ENCODE assay signal across 1 cellular context in the genomic region with DNA sequence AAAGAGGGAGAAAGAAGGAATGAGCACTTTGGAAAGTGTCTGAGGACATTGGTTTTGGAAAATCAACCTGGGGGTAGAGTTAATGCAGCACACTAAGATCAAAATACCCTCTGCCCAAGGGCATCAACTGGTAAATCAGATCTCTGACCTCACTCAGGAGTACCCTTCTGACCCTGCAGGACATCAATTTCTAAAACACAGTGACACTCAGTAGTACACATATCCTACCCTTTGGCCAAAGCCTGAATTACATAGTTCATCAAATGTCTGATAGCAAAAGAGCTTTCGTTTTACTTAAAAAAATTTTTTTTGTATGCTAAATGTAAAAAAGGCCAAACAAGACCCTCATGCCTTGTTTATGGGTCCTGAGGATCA.
TF ChIP-seq lines count a peak whose summit lies in the region.

No MANE protein-coding gene starts in this region.

TF ChIP-seq in SK-N-SH treated with all-trans-retinoic acid at 6 μM for 48 hours, 23 proteins besides CTCF, POLR2A, EP300 and RAD21:
- TF ChIP-seq ZC3H10 (CRISPR knock-in tag; IDR thresholded peaks at IDR 0.05) (no peak), GLIS3 (CRISPR knock-in tag; IDR thresholded peaks at IDR 0.05) (no peak), SNAI2 (CRISPR knock-in tag; IDR thresholded peaks at IDR 0.05) (no peak), ZNF565 (CRISPR knock-in tag; conservative IDR thresholded peaks at IDR 0.05; ENCODE audit: low read depth) (no peak), ZNF70 (CRISPR knock-in tag; IDR thresholded peaks at IDR 0.05) (no peak), TOX (CRISPR knock-in tag; IDR thresholded peaks at IDR 0.05; ENCODE audit: borderline replicate concordance) (no peak), ZFP3 (CRISPR knock-in tag; IDR thresholded peaks at IDR 0.05) (no peak), ESRRG (CRISPR knock-in tag; IDR thresholded peaks at IDR 0.05) (no peak), ISL1 (CRISPR knock-in tag; IDR thresholded peaks at IDR 0.05) (no peak), RARB (CRISPR knock-in tag; IDR thresholded peaks at IDR 0.05) (no peak), ARNTL (CRISPR knock-in tag; IDR thresholded peaks at IDR 0.05; ENCODE audit: borderline replicate concordance, low read depth) (no peak), PPARA (CRISPR knock-in tag; IDR thresholded peaks at IDR 0.05; ENCODE audit: borderline replicate concordance) (no peak), BACH2 (CRISPR knock-in tag; IDR thresholded peaks at IDR 0.05; ENCODE audit: borderline replicate concordance) (no peak), TCF4 (CRISPR knock-in tag; IDR thresholded peaks at IDR 0.05; ENCODE audit: borderline replicate concordance) (no peak)
- TF ChIP-seq, protein P1, sequence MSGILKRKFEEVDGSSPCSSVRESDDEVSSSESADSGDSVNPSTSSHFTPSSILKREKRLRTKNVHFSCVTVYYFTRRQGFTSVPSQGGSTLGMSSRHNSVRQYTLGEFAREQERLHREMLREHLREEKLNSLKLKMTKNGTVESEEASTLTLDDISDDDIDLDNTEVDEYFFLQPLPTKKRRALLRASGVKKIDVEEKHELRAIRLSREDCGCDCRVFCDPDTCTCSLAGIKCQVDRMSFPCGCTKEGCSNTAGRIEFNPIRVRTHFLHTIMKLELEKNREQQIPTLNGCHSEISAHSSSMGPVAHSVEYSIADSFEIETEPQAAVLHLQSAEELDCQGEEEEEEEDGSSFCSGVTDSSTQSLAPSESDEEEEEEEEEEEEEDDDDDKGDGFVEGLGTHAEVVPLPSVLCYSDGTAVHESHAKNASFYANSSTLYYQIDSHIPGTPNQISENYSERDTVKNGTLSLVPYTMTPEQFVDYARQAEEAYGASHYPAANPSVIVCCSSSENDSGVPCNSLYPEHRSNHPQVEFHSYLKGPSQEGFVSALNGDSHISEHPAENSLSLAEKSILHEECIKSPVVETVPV (CRISPR knock-in tag; IDR thresholded peaks at IDR 0.05) = no peak
- TF ChIP-seq, protein P2, sequence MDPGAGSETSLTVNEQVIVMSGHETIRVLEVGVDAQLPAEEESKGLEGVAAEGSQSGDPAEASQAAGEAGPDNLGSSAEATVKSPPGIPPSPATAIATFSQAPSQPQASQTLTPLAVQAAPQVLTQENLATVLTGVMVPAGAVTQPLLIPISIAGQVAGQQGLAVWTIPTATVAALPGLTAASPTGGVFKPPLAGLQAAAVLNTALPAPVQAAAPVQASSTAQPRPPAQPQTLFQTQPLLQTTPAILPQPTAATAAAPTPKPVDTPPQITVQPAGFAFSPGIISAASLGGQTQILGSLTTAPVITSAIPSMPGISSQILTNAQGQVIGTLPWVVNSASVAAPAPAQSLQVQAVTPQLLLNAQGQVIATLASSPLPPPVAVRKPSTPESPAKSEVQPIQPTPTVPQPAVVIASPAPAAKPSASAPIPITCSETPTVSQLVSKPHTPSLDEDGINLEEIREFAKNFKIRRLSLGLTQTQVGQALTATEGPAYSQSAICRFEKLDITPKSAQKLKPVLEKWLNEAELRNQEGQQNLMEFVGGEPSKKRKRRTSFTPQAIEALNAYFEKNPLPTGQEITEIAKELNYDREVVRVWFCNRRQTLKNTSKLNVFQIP (CRISPR knock-in tag; IDR thresholded peaks at IDR 0.05; ENCODE audit: borderline replicate concordance, low read depth) = no peak
- TF ChIP-seq, protein P3, sequence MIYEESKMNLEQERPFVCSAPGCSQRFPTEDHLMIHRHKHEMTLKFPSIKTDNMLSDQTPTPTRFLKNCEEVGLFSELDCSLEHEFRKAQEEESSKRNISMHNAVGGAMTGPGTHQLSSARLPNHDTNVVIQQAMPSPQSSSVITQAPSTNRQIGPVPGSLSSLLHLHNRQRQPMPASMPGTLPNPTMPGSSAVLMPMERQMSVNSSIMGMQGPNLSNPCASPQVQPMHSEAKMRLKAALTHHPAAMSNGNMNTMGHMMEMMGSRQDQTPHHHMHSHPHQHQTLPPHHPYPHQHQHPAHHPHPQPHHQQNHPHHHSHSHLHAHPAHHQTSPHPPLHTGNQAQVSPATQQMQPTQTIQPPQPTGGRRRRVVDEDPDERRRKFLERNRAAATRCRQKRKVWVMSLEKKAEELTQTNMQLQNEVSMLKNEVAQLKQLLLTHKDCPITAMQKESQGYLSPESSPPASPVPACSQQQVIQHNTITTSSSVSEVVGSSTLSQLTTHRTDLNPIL (CRISPR knock-in tag; IDR thresholded peaks at IDR 0.05; ENCODE audit: low read depth) = no peak
- TF ChIP-seq, protein P4, sequence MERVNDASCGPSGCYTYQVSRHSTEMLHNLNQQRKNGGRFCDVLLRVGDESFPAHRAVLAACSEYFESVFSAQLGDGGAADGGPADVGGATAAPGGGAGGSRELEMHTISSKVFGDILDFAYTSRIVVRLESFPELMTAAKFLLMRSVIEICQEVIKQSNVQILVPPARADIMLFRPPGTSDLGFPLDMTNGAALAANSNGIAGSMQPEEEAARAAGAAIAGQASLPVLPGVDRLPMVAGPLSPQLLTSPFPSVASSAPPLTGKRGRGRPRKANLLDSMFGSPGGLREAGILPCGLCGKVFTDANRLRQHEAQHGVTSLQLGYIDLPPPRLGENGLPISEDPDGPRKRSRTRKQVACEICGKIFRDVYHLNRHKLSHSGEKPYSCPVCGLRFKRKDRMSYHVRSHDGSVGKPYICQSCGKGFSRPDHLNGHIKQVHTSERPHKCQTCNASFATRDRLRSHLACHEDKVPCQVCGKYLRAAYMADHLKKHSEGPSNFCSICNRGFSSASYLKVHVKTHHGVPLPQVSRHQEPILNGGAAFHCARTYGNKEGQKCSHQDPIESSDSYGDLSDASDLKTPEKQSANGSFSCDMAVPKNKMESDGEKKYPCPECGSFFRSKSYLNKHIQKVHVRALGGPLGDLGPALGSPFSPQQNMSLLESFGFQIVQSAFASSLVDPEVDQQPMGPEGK (CRISPR knock-in tag; IDR thresholded peaks at IDR 0.05; ENCODE audit: borderline replicate concordance) = no peak
- TF ChIP-seq, protein P5, sequence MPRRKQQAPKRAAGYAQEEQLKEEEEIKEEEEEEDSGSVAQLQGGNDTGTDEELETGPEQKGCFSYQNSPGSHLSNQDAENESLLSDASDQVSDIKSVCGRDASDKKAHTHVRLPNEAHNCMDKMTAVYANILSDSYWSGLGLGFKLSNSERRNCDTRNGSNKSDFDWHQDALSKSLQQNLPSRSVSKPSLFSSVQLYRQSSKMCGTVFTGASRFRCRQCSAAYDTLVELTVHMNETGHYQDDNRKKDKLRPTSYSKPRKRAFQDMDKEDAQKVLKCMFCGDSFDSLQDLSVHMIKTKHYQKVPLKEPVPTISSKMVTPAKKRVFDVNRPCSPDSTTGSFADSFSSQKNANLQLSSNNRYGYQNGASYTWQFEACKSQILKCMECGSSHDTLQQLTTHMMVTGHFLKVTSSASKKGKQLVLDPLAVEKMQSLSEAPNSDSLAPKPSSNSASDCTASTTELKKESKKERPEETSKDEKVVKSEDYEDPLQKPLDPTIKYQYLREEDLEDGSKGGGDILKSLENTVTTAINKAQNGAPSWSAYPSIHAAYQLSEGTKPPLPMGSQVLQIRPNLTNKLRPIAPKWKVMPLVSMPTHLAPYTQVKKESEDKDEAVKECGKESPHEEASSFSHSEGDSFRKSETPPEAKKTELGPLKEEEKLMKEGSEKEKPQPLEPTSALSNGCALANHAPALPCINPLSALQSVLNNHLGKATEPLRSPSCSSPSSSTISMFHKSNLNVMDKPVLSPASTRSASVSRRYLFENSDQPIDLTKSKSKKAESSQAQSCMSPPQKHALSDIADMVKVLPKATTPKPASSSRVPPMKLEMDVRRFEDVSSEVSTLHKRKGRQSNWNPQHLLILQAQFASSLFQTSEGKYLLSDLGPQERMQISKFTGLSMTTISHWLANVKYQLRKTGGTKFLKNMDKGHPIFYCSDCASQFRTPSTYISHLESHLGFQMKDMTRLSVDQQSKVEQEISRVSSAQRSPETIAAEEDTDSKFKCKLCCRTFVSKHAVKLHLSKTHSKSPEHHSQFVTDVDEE (CRISPR knock-in tag; IDR thresholded peaks at IDR 0.05) = no peak
